Comparison of ENCODE assay signal across 7 cellular contexts in the genomic region with DNA sequence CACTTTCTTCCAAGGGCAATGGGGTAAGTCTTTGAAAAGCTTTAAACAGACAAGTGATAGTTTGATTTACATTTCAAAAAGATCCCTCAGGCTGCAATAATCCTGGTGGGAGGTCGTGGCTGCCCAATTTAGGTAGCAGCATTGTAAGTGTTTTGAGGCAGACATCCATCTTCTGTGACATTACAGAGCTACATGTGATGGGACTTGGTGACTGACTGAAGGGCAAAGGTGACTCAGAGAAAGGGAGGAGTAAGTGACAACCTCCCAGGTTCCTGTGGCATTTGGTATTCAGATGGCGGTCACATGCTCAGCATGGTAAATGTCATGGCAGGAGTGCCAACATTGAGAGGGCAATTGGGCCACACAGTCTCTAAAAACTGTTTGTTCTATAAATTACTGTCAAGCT. TPM values are rescaled to one million over a fixed set of nuclear protein-coding genes. Genes with fewer than 3 reads are reported as not detected.
DNase-seq lines count a peak whose midpoint lies in the region; ATAC-seq lines count a peak whose summit lies in the region.

No MANE protein-coding gene starts in this region.

- no peaks in the 10 kb centered on the region for H3K9me3 Mint-ChIP-seq in activated T-cell treated with anti-CD3 and anti-CD28 coated beads, Interleukin-2, amount 50 U/mL, for 4 hours
- H3K9me3 Mint-ChIP-seq in stimulated activated naive B cell treated with anti-CD40 and anti-IgM and Interleukin-4, amounts not matched to agents 10 μg/mL and 1 μg/mL and 100 μg/mL, for 72 hours, result peaks cover 0 to 2% of the 10 kb centered on the region in 2 donors

- H3K4me3 ChIP-seq in NT2/D1 (ENCODE audit: insufficient read length, low read depth) (no peak overlapping the region), right cardiac atrium (ENCODE audit: low read length) (no peak overlapping the region), MG63 (no peak overlapping the region)

- ATAC-seq in activated T-cell treated with anti-CD3 and anti-CD28 coated beads, Interleukin-2, amount 50 U/mL, for 4 hours, result peak; percentile 92 to 93
- peak in 1 of 2 donors; percentile 50 for ATAC-seq in right cardiac atrium
- peak; percentile 89 for ATAC-seq in stimulated activated naive B cell treated with anti-CD40 and anti-IgM and Interleukin-4, amounts not matched to agents 10 μg/mL and 1 μg/mL and 100 μg/mL, for 72 hours (replicated peaks)

- H3K36me3 Mint-ChIP-seq in activated T-cell treated with anti-CD3 and anti-CD28 coated beads, Interleukin-2, amount 50 U/mL, for 4 hours (ENCODE audit: insufficient read depth), result peaks cover 35% of the 10 kb centered on the region
- peaks cover 21 to 50% of the 10 kb centered on the region in 2 donors for H3K36me3 Mint-ChIP-seq in stimulated activated naive B cell treated with anti-CD40 and anti-IgM and Interleukin-4, amounts not matched to agents 10 μg/mL and 1 μg/mL and 100 μg/mL, for 72 hours

- peak; percentile 30 for DNase-seq in NT2/D1 (ENCODE audit: low read depth, low spot score)
- peak; percentile 55 for DNase-seq in activated T-cell treated with anti-CD3 and anti-CD28 coated beads, Interleukin-2, amount 50 U/mL, for 4 hours
- DNase-seq in right cardiac atrium, result no peak
- peak; percentile 22 for DNase-seq in stimulated activated naive B cell treated with anti-CD40 and anti-IgM and Interleukin-4, amounts not matched to agents 10 μg/mL and 1 μg/mL and 100 μg/mL, for 72 hours
- no peak for DNase-seq in SW 1271 (lab: John Stamatoyannopoulos, UW)
- DNase-seq in NCI-H446 (lab: John Stamatoyannopoulos, UW), result no peak
- no peak for DNase-seq in MG63

- H3K9me3 ChIP-seq in NT2/D1 (ENCODE audit: insufficient read depth, low read length), result peaks cover 9% of the 10 kb centered on the region; the same call in 1 of the 2 replicates
- no peaks in the 10 kb centered on the region for H3K9me3 ChIP-seq in right cardiac atrium (ENCODE audit: control insufficient read depth, low read length)
- no peaks in the 10 kb centered on the region; the same call in 1 of the 2 replicates for H3K9me3 ChIP-seq in MG63

- intact Hi-C loops in right cardiac atrium (cut with DNase I), result no loop called here

- H3K36me3 ChIP-seq in NT2/D1 (ENCODE audit: insufficient read depth, insufficient read length, low read length), result no peaks in the 10 kb centered on the region
- peaks cover 21% of the 10 kb centered on the region for H3K36me3 ChIP-seq in MG63

- H3K27me3 Mint-ChIP-seq in activated T-cell treated with anti-CD3 and anti-CD28 coated beads, Interleukin-2, amount 50 U/mL, for 4 hours (ENCODE audit: low read depth), result no peaks in the 10 kb centered on the region
- no peaks in the 10 kb centered on the region for H3K27me3 Mint-ChIP-seq in stimulated activated naive B cell treated with anti-CD40 and anti-IgM and Interleukin-4, amounts not matched to agents 10 μg/mL and 1 μg/mL and 100 μg/mL, for 72 hours

- 53% methylated on average over 2 of the region's 2 CpGs for WGBS in right cardiac atrium

- H3K4me3 Mint-ChIP-seq in activated T-cell treated with anti-CD3 and anti-CD28 coated beads, Interleukin-2, amount 50 U/mL, for 4 hours, result no peak overlapping the region
- peak overlapping the region; percentile 36 to 43 for H3K4me3 Mint-ChIP-seq in stimulated activated naive B cell treated with anti-CD40 and anti-IgM and Interleukin-4, amounts not matched to agents 10 μg/mL and 1 μg/mL and 100 μg/mL, for 72 hours

- peaks cover 73% of the 10 kb centered on the region for H3K4me1 Mint-ChIP-seq in activated T-cell treated with anti-CD3 and anti-CD28 coated beads, Interleukin-2, amount 50 U/mL, for 4 hours (ENCODE audit: low read depth)
- H3K4me1 Mint-ChIP-seq in stimulated activated naive B cell treated with anti-CD40 and anti-IgM and Interleukin-4, amounts not matched to agents 10 μg/mL and 1 μg/mL and 100 μg/mL, for 72 hours, result peaks cover 55 to 77% of the 10 kb centered on the region in 2 donors

- H3K4me1 ChIP-seq in NT2/D1 (ENCODE audit: insufficient read depth, insufficient read length), result peaks cover 8% of the 10 kb centered on the region
- peaks cover 33% of the 10 kb centered on the region for H3K4me1 ChIP-seq in right cardiac atrium (ENCODE audit: control insufficient read depth, insufficient read depth, low read length)

- H3K27ac Mint-ChIP-seq in stimulated activated naive B cell treated with anti-CD40 and anti-IgM and Interleukin-4, amounts not matched to agents 10 μg/mL and 1 μg/mL and 100 μg/mL, for 72 hours, result peak overlapping the region; percentile 85

- peak overlapping the region; percentile 25 for H3K27ac ChIP-seq in right cardiac atrium (ENCODE audit: low read length)

- H3K27me3 ChIP-seq in NT2/D1 (ENCODE audit: insufficient read depth, insufficient read length), result no peaks in the 10 kb centered on the region
- H3K27me3 ChIP-seq in right cardiac atrium (ENCODE audit: control insufficient read depth, insufficient read depth), result no peaks in the 10 kb centered on the region
- H3K27me3 ChIP-seq in MG63, result no peaks in the 10 kb centered on the region

- H3K9ac ChIP-seq in NT2/D1 (ENCODE audit: insufficient read length, low read depth), result no peak overlapping the region

RNA-seq across cellular contexts. Expression of gene STAT3, which starts 26.5 kb away (rescaled TPM):
- 100 to 1,000 TPM; 172 to 175 (median 173) TPM for total RNA-seq in activated T-cell treated with anti-CD3 and anti-CD28 coated beads, Interleukin-2, amount 50 U/mL, for 4 hours
- 100 to 1,000 TPM; 100 to 192 (median 105) TPM for total RNA-seq in right cardiac atrium
- 46.9 TPM for polyA plus RNA-seq in right cardiac atrium
- 59.9 and 66.2 TPM in 2 replicates for total RNA-seq in MG63 (2014; rRNA removed; shearing (Covaris generic); ENCODE audit: low replicate concordance)

Comparison
In these comparisons a context has a peak if more than half of its experiments do, and no peak if none do; other contexts are left out.
1. DNase-seq: peak in NT2/D1 (single experiment), activated T-cell treated with anti-CD3 and anti-CD28 coated beads, Interleukin-2, amount 50 U/mL, for 4 hours (single experiment) and stimulated activated naive B cell treated with anti-CD40 and anti-IgM and Interleukin-4, amounts not matched to agents 10 μg/mL and 1 μg/mL and 100 μg/mL, for 72 hours (single experiment); none in right cardiac atrium (0 of 3), SW 1271 (0 of 2), NCI-H446 (0 of 2) and MG63 (single experiment).